8 cellular contexts compared by ENCODE assay signal in the genomic region with DNA sequence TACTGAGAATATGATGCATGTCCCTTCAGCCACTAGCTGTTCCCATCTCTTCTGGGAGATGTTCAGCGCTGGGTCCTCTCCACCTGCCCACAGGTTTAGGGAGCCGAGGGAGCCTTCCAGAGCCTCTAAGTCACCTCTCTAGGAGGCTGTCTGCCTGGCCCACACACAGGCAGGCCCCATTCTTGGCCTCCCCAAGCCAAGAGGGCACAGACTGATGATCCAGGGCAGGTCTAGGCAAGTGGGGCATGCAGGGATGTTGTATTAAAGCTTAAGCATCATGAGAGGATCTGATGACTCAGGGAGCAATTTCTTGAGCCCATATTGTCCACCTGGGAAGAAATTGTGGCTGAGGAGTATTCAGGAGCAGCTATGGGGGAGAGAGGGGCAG. TPM values are rescaled to one million over a fixed set of nuclear protein-coding genes. Genes with fewer than 3 reads are reported as not detected.
DNase-seq lines count a peak whose midpoint lies in the region; ATAC-seq, FAIRE-seq and TF ChIP-seq lines count a peak whose summit lies in the region.

No MANE protein-coding gene starts in this region.

- peaks cover 15% of the 10 kb centered on the region for H3K4me1 Mint-ChIP-seq in astrocyte (ENCODE audit: low read depth, unreplicated experiment)
- peaks cover 19% of the 10 kb centered on the region for H3K4me1 Mint-ChIP-seq in osteocyte (ENCODE audit: unreplicated experiment)

- H3K36me3 ChIP-seq in GM06990 (ENCODE audit: control insufficient read depth, insufficient read depth, low read length): no peaks in the 10 kb centered on the region
- H3K36me3 ChIP-seq in astrocyte (ENCODE audit: insufficient read depth, low read length): no peaks in the 10 kb centered on the region

- H3K9me3 ChIP-seq in astrocyte (ENCODE audit: insufficient read depth, low read depth, low read length): no peaks in the 10 kb centered on the region

- H3K4me1 ChIP-seq in astrocyte (ENCODE audit: insufficient read depth, low read length): peaks cover 13% of the 10 kb centered on the region

- H3K9ac ChIP-seq in astrocyte (ENCODE audit: low read length): no peak overlapping the region

- H3K4me3 Mint-ChIP-seq in astrocyte (ENCODE audit: unreplicated experiment) (no peak overlapping the region), osteocyte (ENCODE audit: unreplicated experiment) (peak overlapping the region; percentile 85)

- H4K20me1 ChIP-seq in astrocyte (ENCODE audit: insufficient read depth, low read length): no peaks in the 10 kb centered on the region

- no peak for TF ChIP-seq CTCF in GM06990 (IDR thresholded peaks at IDR 0.05; ENCODE audit: insufficient read depth, low read length, poor library complexity, severe bottlenecking)
- TF ChIP-seq CTCF in astrocyte (IDR thresholded peaks at IDR 0.05; ENCODE audit: insufficient read depth, low read depth, low read length): no peak
- TF ChIP-seq CTCF in osteocyte (IDR thresholded peaks at IDR 0.05): no peak

- no peaks in the 10 kb centered on the region for H3K27me3 Mint-ChIP-seq in astrocyte (ENCODE audit: low read depth, unreplicated experiment)
- no peaks in the 10 kb centered on the region for H3K27me3 Mint-ChIP-seq in osteocyte (ENCODE audit: unreplicated experiment)

- DNase-seq in GM06990 (ENCODE audit: extremely low read depth, insufficient read length) (no peak), astrocyte (ENCODE audit: low read depth) (no peak), osteocyte (ENCODE audit: extremely low spot score, unreplicated experiment) (no peak), NCI-H2196 treated with DMSO at 0.1 percent for 48 hours (lab: John Stamatoyannopoulos, UW; ENCODE audit: unreplicated experiment) (no peak), NCI-H128 (lab: John Stamatoyannopoulos, UW; ENCODE audit: unreplicated experiment) (no peak), GOT3 (lab: John Stamatoyannopoulos, UW) (no peak)

- no peak for FAIRE-seq in astrocyte (lab: Jason Lieb, UNC)

- peak overlapping the region; percentile 6 for H2AFZ ChIP-seq in astrocyte (ENCODE audit: low read depth, low read length)

- no peak overlapping the region for H3K27ac ChIP-seq in astrocyte (ENCODE audit: low read depth, low read length)

- H3K36me3 Mint-ChIP-seq in astrocyte (ENCODE audit: low read depth, unreplicated experiment) (no peaks in the 10 kb centered on the region), osteocyte (ENCODE audit: unreplicated experiment) (no peaks in the 10 kb centered on the region)

- H3K4me2 ChIP-seq in astrocyte (ENCODE audit: low read length): peak overlapping the region; percentile 82

- no peaks in the 10 kb centered on the region for H3K27me3 ChIP-seq in GM06990 (replicated peaks; ENCODE audit: control insufficient read depth, insufficient read depth, low read length)
- no peaks in the 10 kb centered on the region for H3K27me3 ChIP-seq in astrocyte (ENCODE audit: insufficient read depth, low read length)

- H3K9me3 Mint-ChIP-seq in astrocyte (ENCODE audit: unreplicated experiment) (peaks cover 2% of the 10 kb centered on the region), osteocyte (ENCODE audit: unreplicated experiment) (no peaks in the 10 kb centered on the region)

- 0 out of 2 replicates have a peak overlapping the region, but pooled peaks have one; percentile 14 for H3K4me3 ChIP-seq in GM06990 (replicated peaks; ENCODE audit: low read depth, low read length)
- H3K4me3 ChIP-seq in astrocyte (ENCODE audit: insufficient read depth, low read depth, low read length): no peak overlapping the region

- no peaks in the 10 kb centered on the region for H3K79me2 ChIP-seq in astrocyte (ENCODE audit: insufficient read depth, low read length)

- H3K27ac Mint-ChIP-seq in astrocyte (ENCODE audit: unreplicated experiment): no peak overlapping the region
- H3K27ac Mint-ChIP-seq in osteocyte (ENCODE audit: unreplicated experiment): no peak overlapping the region

- peak; percentile 0 for ATAC-seq in HG02678 (IDR thresholded peaks at IDR 0.05; ENCODE audit: unreplicated experiment)
- ATAC-seq in HG03457 (IDR thresholded peaks at IDR 0.05; ENCODE audit: unreplicated experiment): no peak

RNA-seq across cellular contexts. Expression of a gene that starts 19.9 kb away (rescaled TPM):
- total RNA-seq in astrocyte: 2,866 and 3,439 TPM in 2 replicates
- 2,436 and 2,534 TPM in 2 replicates for total RNA-seq in osteocyte

RNA-seq across cellular contexts. Expression of a gene that starts 44.4 kb away (rescaled TPM):
- total RNA-seq in astrocyte (2.6 and 3.2 TPM in 2 replicates), osteocyte (0.21 and 0.99 TPM in 2 replicates)

RNA-seq across cellular contexts. Expression of a gene that starts 45.6 kb away (rescaled TPM):
- total RNA-seq in astrocyte: 90.8 and 105 TPM in 2 replicates
- total RNA-seq in osteocyte: 67.2 and 73.2 TPM in 2 replicates
